ENCODE assay signal across 33 cellular contexts in the genomic region with DNA sequence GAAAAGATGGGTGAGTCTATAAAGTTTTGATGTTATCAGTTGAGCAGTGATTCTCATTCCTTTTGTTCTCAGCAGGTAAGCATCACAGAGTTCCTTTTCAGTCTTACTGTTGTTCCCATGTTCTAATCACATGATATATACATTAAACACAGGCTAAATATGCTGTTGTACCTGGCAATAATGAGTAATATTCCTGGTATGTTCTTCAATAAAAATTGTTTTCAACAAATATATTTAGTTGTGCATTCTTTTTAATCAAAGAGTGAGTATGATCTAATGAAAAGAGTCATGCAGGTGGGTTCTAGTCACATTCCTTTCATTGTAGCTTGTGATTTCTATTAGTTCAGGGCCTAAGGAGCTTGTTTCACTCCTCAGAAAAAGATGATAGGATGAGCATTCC.
"Had no signal": no experiment of that assay in that cellular context is flagged by ENCODE, and none has a peak within 500 bp of the region (broad histone marks: within the 10 kb centered on the region; RNA-seq: fewer than 3 reads in every experiment).

No MANE protein-coding gene starts in this region.

- H3K4me3 ChIP-seq: adrenal gland had no signal

- H3K27me3 Mint-ChIP-seq: activated CD4-positive, alpha-beta memory T cell treated with anti-CD3 and anti-CD28 coated beads for 36 hours; activated CD4-positive, alpha-beta T cell treated with anti-CD3 and anti-CD28 coated beads, Interleukin-2, amount 10 ng/mL, durations not matched to agents 24 days and 14 days; activated CD8-positive, alpha-beta T cell treated with anti-CD3 and anti-CD28 coated beads for 36 hours; activated naive CD8-positive, alpha-beta T cell treated with anti-CD3 and anti-CD28 coated beads for 36 hours; activated T-helper 17 cell treated with anti-CD3 and anti-CD28 coated beads, Interleukin-2, amount 50 U/mL, for 72 hours; brain; T-cell; T-helper 17 cell had no signal

- H3K27ac Mint-ChIP-seq: activated B cell treated with CpG ODN at 0.5 μM for 24 hours; activated CD4-positive, alpha-beta memory T cell treated with anti-CD3 and anti-CD28 coated beads for 36 hours; activated CD4-positive, alpha-beta T cell treated with anti-CD3 and anti-CD28 coated beads, Interleukin-2, amount 10 ng/mL, durations not matched to agents 24 days and 14 days; activated CD8-positive, alpha-beta T cell treated with anti-CD3 and anti-CD28 coated beads for 36 hours; activated naive CD4-positive, alpha-beta T cell treated with anti-CD3 and anti-CD28 coated beads for 36 hours; activated naive CD4-positive, alpha-beta T cell treated with anti-CD3 and anti-CD28 coated beads, Interleukin-2, amount 50 U/mL, for 72 hours; activated naive CD8-positive, alpha-beta T cell treated with anti-CD3 and anti-CD28 coated beads for 36 hours; activated T-cell treated with anti-CD3 and anti-CD28 coated beads, Interleukin-2, amount 50 U/mL, for 72 hours; activated T-helper 1 cell treated with anti-CD3 and anti-CD28 coated beads, Interleukin-12 subunit alpha, Interleukin-12 subunit beta, Interleukin-2, Interleukin-4 antibody, amounts not matched to agents 30 ng/mL and 10 ng/mL and 1 ng/mL, durations not matched to agents 14 hours and 24 hours and 36 hours; activated T-helper 17 cell treated with anti-CD3 and anti-CD28 coated beads, Interleukin-2, amount 50 U/mL, for 72 hours; brain; T-cell; T-helper 17 cell; T-helper 2 cell treated with Interferon-gamma antibody and Interleukin-4, amounts not matched to agents 5 μg/mL and 100 μg/mL, for 36 hours had no signal

- H3K9me3 ChIP-seq: adrenal gland had no signal

- H3K4me1 ChIP-seq: adrenal gland had no signal

- H3K36me3 ChIP-seq: adrenal gland had no signal

- DNase-seq: activated B cell treated with CpG ODN at 0.5 μM for 24 hours; activated CD4-positive, alpha-beta memory T cell treated with anti-CD3 and anti-CD28 coated beads for 36 hours; activated CD4-positive, alpha-beta T cell treated with anti-CD3 and anti-CD28 coated beads for 4 hours; activated CD4-positive, alpha-beta T cell treated with anti-CD3 and anti-CD28 coated beads, Interleukin-2, amount 10 ng/mL, durations not matched to agents 24 days and 14 days; activated CD4-positive, alpha-beta T cell treated with anti-CD3 and anti-CD28 coated beads, Interleukin-2, amount 50 U/mL, for 1 hour; activated CD4-positive, alpha-beta T cell treated with anti-CD3 and anti-CD28 coated beads, Interleukin-2, amount 50 U/mL, for 4 hours; activated CD4-positive, CD25-positive, alpha-beta regulatory T cell treated with anti-CD3 and anti-CD28 coated beads, Interleukin-2, amount 50 U/mL, for 72 hours; activated CD8-positive, alpha-beta memory T cell treated with anti-CD3 and anti-CD28 coated beads, Interleukin-2, amount 50 U/mL, for 4 hours; activated CD8-positive, alpha-beta T cell treated with anti-CD3 and anti-CD28 coated beads for 36 hours; activated effector memory CD4-positive, alpha-beta T cell treated with anti-CD3 and anti-CD28 coated beads, Interleukin-2, amount 50 U/mL, for 16 hours; activated gamma-delta T cell treated with Interleukin-2 at 50 U/mL for 16 hours; activated naive CD4-positive, alpha-beta T cell; activated naive CD4-positive, alpha-beta T cell treated with anti-CD3 and anti-CD28 coated beads for 36 hours; activated naive CD4-positive, alpha-beta T cell treated with anti-CD3 and anti-CD28 coated beads, Interleukin-2, amount 50 U/mL, for 16 hours; activated naive CD8-positive, alpha-beta T cell treated with anti-CD3 and anti-CD28 coated beads for 36 hours; activated T-cell treated with anti-CD3 and anti-CD28 coated beads for 4 hours; activated T-cell treated with anti-CD3 and anti-CD28 coated beads, Interleukin-2, amount 50 U/mL, for 1 hour; activated T-cell treated with anti-CD3 and anti-CD28 coated beads, Interleukin-2, amount 50 U/mL, for 4 hours; activated T-cell treated with anti-CD3 and anti-CD28 coated beads, Interleukin-2, amount 50 U/mL, for 72 hours; adrenal gland; amniotic stem cell; aorta; central memory CD4-positive, alpha-beta T cell; T-cell; T-helper 17 cell; T-helper 9 cell had no signal

- H3K4me1 Mint-ChIP-seq: activated B cell treated with CpG ODN at 0.5 μM for 24 hours; activated CD4-positive, alpha-beta T cell treated with anti-CD3 and anti-CD28 coated beads, Interleukin-2, amount 10 ng/mL, durations not matched to agents 24 days and 14 days; activated naive CD8-positive, alpha-beta T cell treated with anti-CD3 and anti-CD28 coated beads for 36 hours; activated T-helper 17 cell treated with anti-CD3 and anti-CD28 coated beads, Interleukin-2, amount 50 U/mL, for 72 hours; brain; T-cell; T-helper 17 cell had no signal

- H3K9me3 Mint-ChIP-seq: activated B cell treated with CpG ODN at 0.5 μM for 24 hours; activated CD4-positive, alpha-beta T cell treated with anti-CD3 and anti-CD28 coated beads, Interleukin-2, amount 10 ng/mL, durations not matched to agents 24 days and 14 days; activated CD8-positive, alpha-beta T cell treated with anti-CD3 and anti-CD28 coated beads for 36 hours; activated naive CD4-positive, alpha-beta T cell treated with anti-CD3 and anti-CD28 coated beads for 36 hours; activated naive CD8-positive, alpha-beta T cell treated with anti-CD3 and anti-CD28 coated beads for 36 hours; activated T-cell treated with anti-CD3 and anti-CD28 coated beads, Interleukin-2, amount 50 U/mL, for 72 hours; activated T-helper 1 cell treated with anti-CD3 and anti-CD28 coated beads, Interleukin-12 subunit alpha, Interleukin-12 subunit beta, Interleukin-2, Interleukin-4 antibody, amounts not matched to agents 30 ng/mL and 10 ng/mL and 1 ng/mL, durations not matched to agents 14 hours and 24 hours and 36 hours; brain had no signal

- H3K36me3 Mint-ChIP-seq: activated CD4-positive, alpha-beta memory T cell treated with anti-CD3 and anti-CD28 coated beads for 36 hours; activated naive CD4-positive, alpha-beta T cell treated with anti-CD3 and anti-CD28 coated beads, Interleukin-2, amount 50 U/mL, for 72 hours; activated naive CD8-positive, alpha-beta T cell treated with anti-CD3 and anti-CD28 coated beads for 36 hours; brain; T-cell had no signal

- H3K27me3 ChIP-seq: adrenal gland had no signal

- H3K4me3 Mint-ChIP-seq: activated B cell treated with CpG ODN at 0.5 μM for 24 hours; activated CD4-positive, alpha-beta memory T cell treated with anti-CD3 and anti-CD28 coated beads for 36 hours; activated CD4-positive, alpha-beta T cell treated with anti-CD3 and anti-CD28 coated beads, Interleukin-2, amount 10 ng/mL, durations not matched to agents 24 days and 14 days; activated CD8-positive, alpha-beta T cell treated with anti-CD3 and anti-CD28 coated beads for 36 hours; activated naive CD4-positive, alpha-beta T cell treated with anti-CD3 and anti-CD28 coated beads for 36 hours; activated naive CD8-positive, alpha-beta T cell treated with anti-CD3 and anti-CD28 coated beads for 36 hours; activated T-cell treated with anti-CD3 and anti-CD28 coated beads, Interleukin-2, amount 50 U/mL, for 4 hours; activated T-cell treated with anti-CD3 and anti-CD28 coated beads, Interleukin-2, amount 50 U/mL, for 72 hours; activated T-helper 1 cell treated with anti-CD3 and anti-CD28 coated beads, Interleukin-12 subunit alpha, Interleukin-12 subunit beta, Interleukin-2, Interleukin-4 antibody, amounts not matched to agents 30 ng/mL and 10 ng/mL and 1 ng/mL, durations not matched to agents 14 hours and 24 hours and 36 hours; activated T-helper 17 cell treated with anti-CD3 and anti-CD28 coated beads, Interleukin-2, amount 50 U/mL, for 72 hours; brain; T-cell; T-helper 17 cell; T-helper 2 cell treated with Interferon-gamma antibody and Interleukin-4, amounts not matched to agents 5 μg/mL and 100 μg/mL, for 36 hours had no signal

- FAIRE-seq: TTC549 had no signal

- H3K27ac ChIP-seq: adrenal gland, VCaP had no signal
